8 cellular contexts compared by ENCODE assay signal in genomic region chr15:74631935-74632560, GRCh38. TPM values are rescaled to one million over a fixed set of nuclear protein-coding genes. Genes with fewer than 3 reads are reported as not detected.
DNase-seq lines count a peak whose midpoint lies in the region; ATAC-seq, FAIRE-seq and TF ChIP-seq lines count a peak whose summit lies in the region.

No MANE protein-coding gene starts in this region.

- H3K27me3 ChIP-seq in Panc1 (ENCODE audit: control insufficient read depth, insufficient read depth, low read length) (no peaks in the 10 kb centered on the region), ovary (no peaks in the 10 kb centered on the region)

- FAIRE-seq in GM18507 (lab: Jason Lieb, UNC): peak; percentile 66

- H3K27ac Mint-ChIP-seq in activated T-helper 1 cell treated with anti-CD3 and anti-CD28 coated beads, Interleukin-12 subunit alpha, Interleukin-12 subunit beta, Interleukin-2, Interleukin-4 antibody, amounts not matched to agents 30 ng/mL and 10 ng/mL and 1 ng/mL, durations not matched to agents 14 hours and 24 hours and 36 hours: no peak overlapping the region

- POLR2A ChIA-PET in Panc1 (lab: Charles Lee): no interaction called here

- H3K4me3 ChIP-seq in Panc1 (ENCODE audit: low read depth in 2 of 2, low read length in 2 of 2): no peak overlapping the region
- H3K4me3 ChIP-seq in foreskin fibroblast (ENCODE audit: low read depth in 1 of 2, low read length in 2 of 2): no peak overlapping the region
- no peak overlapping the region for H3K4me3 ChIP-seq in ovary

- ATAC-seq in Panc1: peak; percentile 79
- ATAC-seq in GM18517 (IDR thresholded peaks at IDR 0.05; ENCODE audit: unreplicated experiment): no peak

- no peaks in the 10 kb centered on the region for H3K4me1 ChIP-seq in Panc1 (ENCODE audit: control insufficient read depth, insufficient read depth, low read length)
- H3K4me1 ChIP-seq in ovary (ENCODE audit: insufficient read depth): no peaks in the 10 kb centered on the region

- peaks cover 21% of the 10 kb centered on the region for H3K4me1 Mint-ChIP-seq in activated T-helper 1 cell treated with anti-CD3 and anti-CD28 coated beads, Interleukin-12 subunit alpha, Interleukin-12 subunit beta, Interleukin-2, Interleukin-4 antibody, amounts not matched to agents 30 ng/mL and 10 ng/mL and 1 ng/mL, durations not matched to agents 14 hours and 24 hours and 36 hours (ENCODE audit: low read depth)

- H3K9me3 ChIP-seq in Panc1 (ENCODE audit: control insufficient read depth, insufficient read depth, low read depth, low read length) (no peaks in the 10 kb centered on the region), ovary (no peaks in the 10 kb centered on the region)

- no peak overlapping the region for H3K27ac ChIP-seq in Panc1 (ENCODE audit: low read length)
- no peak overlapping the region for H3K27ac ChIP-seq in ovary

- no peak overlapping the region for H3K4me3 Mint-ChIP-seq in activated T-helper 1 cell treated with anti-CD3 and anti-CD28 coated beads, Interleukin-12 subunit alpha, Interleukin-12 subunit beta, Interleukin-2, Interleukin-4 antibody, amounts not matched to agents 30 ng/mL and 10 ng/mL and 1 ng/mL, durations not matched to agents 14 hours and 24 hours and 36 hours

- no peak for TF ChIP-seq EP300 in ovary (IDR thresholded peaks at IDR 0.05)

- peaks cover 36% of the 10 kb centered on the region for H3K36me3 Mint-ChIP-seq in activated T-helper 1 cell treated with anti-CD3 and anti-CD28 coated beads, Interleukin-12 subunit alpha, Interleukin-12 subunit beta, Interleukin-2, Interleukin-4 antibody, amounts not matched to agents 30 ng/mL and 10 ng/mL and 1 ng/mL, durations not matched to agents 14 hours and 24 hours and 36 hours (ENCODE audit: low read depth)

- in situ Hi-C loops in Panc1 (cut with HindIII; ENCODE audit: low pct_unique_long_range_greater_than_20kb, low sequenced_read_pairs): loop anchor here (25.0 kb wide), 1 partner anchor 130 kb away; no protein-coding TSS in a partner anchor

- intact Hi-C loops in Panc1 (cut with micrococcal nuclease; ENCODE audit: unreplicated experiment) (loop anchor here (5.0 kb wide), 1 partner anchor 260 kb away; no protein-coding TSS in a partner anchor), ovary (cut with DNase I) (loop anchor here in 3 of 4 donors (2.0 to 10.0 kb wide), 5 partner anchors 137 to 313 kb away; no protein-coding TSS in a partner anchor)
- intact Hi-C loops in activated T-helper 1 cell treated with anti-CD3 and anti-CD28 coated beads, Interleukin-12 subunit alpha, Interleukin-12 subunit beta, Interleukin-2, Interleukin-4 antibody, amounts not matched to agents 30 ng/mL and 10 ng/mL and 1 ng/mL, durations not matched to agents 14 hours and 24 hours and 36 hours (cut with micrococcal nuclease): loop anchor here (1.0 kb wide), 2 partner anchors 11 to 259 kb away; no protein-coding TSS in a partner anchor

- WGBS in ovary, 3 donors: 59 to 64% (median 63%) methylated on average over 8 of the region's 8 CpGs

- peak; percentile 82 for DNase-seq in AG08395 (ENCODE audit: low spot score)
- DNase-seq in GM18507 (ENCODE audit: extremely low spot score, insufficient read length, low read depth): peak; percentile 64
- DNase-seq in Panc1 (ENCODE audit: low read depth, low spot score): no peak
- DNase-seq in activated T-helper 1 cell treated with anti-CD3 and anti-CD28 coated beads, Interleukin-12 subunit alpha, Interleukin-12 subunit beta, Interleukin-2, Interleukin-4 antibody, amounts not matched to agents 30 ng/mL and 10 ng/mL and 1 ng/mL, durations not matched to agents 14 hours and 24 hours and 36 hours (ENCODE audit: low spot score): peak; percentile 40
- peak in 1 of 2 donors; percentile 80 for DNase-seq in foreskin fibroblast
- DNase-seq in ovary: peak in 4 of 5 donors; percentile 63 to 73 (median 66)
- no peak for DNase-seq in foreskin melanocyte

- H3K9me3 Mint-ChIP-seq in activated T-helper 1 cell treated with anti-CD3 and anti-CD28 coated beads, Interleukin-12 subunit alpha, Interleukin-12 subunit beta, Interleukin-2, Interleukin-4 antibody, amounts not matched to agents 30 ng/mL and 10 ng/mL and 1 ng/mL, durations not matched to agents 14 hours and 24 hours and 36 hours: no peaks in the 10 kb centered on the region

- BruUV-seq in Panc1 (replicated peaks; lab: Mats Ljungman, UMichigan): no TSS peak

- CTCF ChIA-PET in Panc1 (lab: Charles Lee): interaction anchor here (0.6 to 8.4 kb wide), 6 partner anchors 10 to 247 kb away, joined by 3 to 106 read pairs (median 6); no protein-coding TSS in a partner anchor

- TF ChIP-seq CTCF in Panc1 (IDR thresholded peaks at IDR 0.05) (peak; percentile 96), foreskin fibroblast (IDR thresholded peaks at IDR 0.05; ENCODE audit: low read depth, low read length) (peak; percentile 95), ovary (IDR thresholded peaks at IDR 0.05) (peak in 2 of 3 donors; percentile 52 to 57)

- TF ChIP-seq POLR2A in ovary (IDR thresholded peaks at IDR 0.05): no peak

- H3K36me3 ChIP-seq in Panc1 (ENCODE audit: control insufficient read depth, insufficient read depth, low read length) (peaks cover 19% of the 10 kb centered on the region), ovary (no peaks in the 10 kb centered on the region)

- H3K27me3 Mint-ChIP-seq in activated T-helper 1 cell treated with anti-CD3 and anti-CD28 coated beads, Interleukin-12 subunit alpha, Interleukin-12 subunit beta, Interleukin-2, Interleukin-4 antibody, amounts not matched to agents 30 ng/mL and 10 ng/mL and 1 ng/mL, durations not matched to agents 14 hours and 24 hours and 36 hours (ENCODE audit: insufficient read depth): no peaks in the 10 kb centered on the region

RNA-seq across cellular contexts. Expression of gene CLK3, which starts 16.4 kb away (rescaled TPM):
- total RNA-seq in Panc1 (2021; ENCODE audit: unreplicated experiment): 69.8 TPM
- polyA plus RNA-seq in Panc1 (2012; ENCODE audit: insufficient read length): 77.9 TPM
- 103 and 107 TPM in 2 replicates for total RNA-seq in activated T-helper 1 cell treated with anti-CD3 and anti-CD28 coated beads, Interleukin-12 subunit alpha, Interleukin-12 subunit beta, Interleukin-2, Interleukin-4 antibody, amounts not matched to agents 30 ng/mL and 10 ng/mL and 1 ng/mL, durations not matched to agents 14 hours and 24 hours and 36 hours
- total RNA-seq in ovary: 100 to 1,000 TPM in 1 of 7 donors, 10 to 100 TPM in 6; 56.8 to 110 (median 67.2) TPM
- polyA plus RNA-seq in ovary: 10 to 100 TPM; 53.2 to 73.4 TPM

Comparison
In these comparisons a context has a peak if more than half of its experiments do, and no peak if none do; other contexts are left out.
1. DNase-seq: peak in AG08395 (single experiment), GM18507 (single experiment), activated T-helper 1 cell treated with anti-CD3 and anti-CD28 coated beads, Interleukin-12 subunit alpha, Interleukin-12 subunit beta, Interleukin-2, Interleukin-4 antibody, amounts not matched to agents 30 ng/mL and 10 ng/mL and 1 ng/mL, durations not matched to agents 14 hours and 24 hours and 36 hours (single experiment) and ovary (4 of 5); none in Panc1 (single experiment) and foreskin melanocyte (single experiment).
2. Peak in every context shown above with its lines, with median percentiles within 50 percentile points of each other: CTCF ChIP-seq.